21 cellular contexts compared by ENCODE assay signal in the genomic region with DNA sequence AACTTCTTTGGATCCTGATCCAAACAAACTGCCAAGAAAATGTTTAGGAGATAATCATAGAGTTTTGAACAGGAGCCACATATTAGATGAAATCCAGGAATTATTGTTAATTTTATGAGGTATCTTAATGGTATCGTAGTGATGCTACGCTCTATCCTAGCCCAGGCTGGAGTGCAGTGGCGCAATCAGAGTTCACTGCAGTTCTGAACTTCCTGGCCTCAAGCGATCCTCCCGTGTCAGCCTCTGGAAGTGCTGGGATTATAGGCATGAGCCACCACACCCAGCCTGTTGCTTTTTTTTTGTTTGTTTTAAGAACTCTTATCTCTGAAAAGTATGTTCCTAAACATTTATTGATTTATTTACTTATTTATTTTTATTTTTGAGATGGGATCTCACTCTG. TPM values are rescaled to one million over a fixed set of nuclear protein-coding genes. Genes with fewer than 3 reads are reported as not detected.
DNase-seq lines count a peak whose midpoint lies in the region; ATAC-seq and TF ChIP-seq lines count a peak whose summit lies in the region.
"Had no signal": no experiment of that assay in that cellular context is flagged by ENCODE, and none has a peak within 500 bp of the region (broad histone marks: within the 10 kb centered on the region; RNA-seq: fewer than 3 reads in every experiment).

No MANE protein-coding gene starts in this region.

- no TSS peak for BruUV-seq in MCF 10A (replicated peaks; lab: Mats Ljungman, UMichigan)

- no peak overlapping the region for H3K27ac ChIP-seq in breast epithelium
- H3K27ac ChIP-seq in RWPE2 (ENCODE audit: poor library complexity, severe bottlenecking): no peak overlapping the region
- H3K27ac ChIP-seq: 22Rv1; BLaER1 treated with 17β-estradiol and CSF1 and Interleukin-3, amounts not matched to agents 10 nM and 100 nM had no signal

- intact Hi-C loops in MCF 10A (cut with micrococcal nuclease) (no loop called here), breast epithelium (cut with DNase I; ENCODE audit: low total_unique reads) (no loop called here), left colon (cut with DNase I, micrococcal nuclease) (no loop called here), posterior cingulate gyrus (cut with DNase I) (no loop called here)

- no peaks in the 10 kb centered on the region for H3K9me3 Mint-ChIP-seq in MCF 10A (ENCODE audit: unreplicated experiment)
- H3K9me3 Mint-ChIP-seq: CD8-positive, alpha-beta T cell; H9; IgD-negative memory B cell had no signal

- TF ChIP-seq CTCF in MCF 10A (IDR thresholded peaks at IDR 0.05; ENCODE audit: unreplicated experiment): no peak
- TF ChIP-seq CTCF in breast epithelium (IDR thresholded peaks at IDR 0.05): no peak
- no peak for TF ChIP-seq CTCF in RWPE2 (IDR thresholded peaks at IDR 0.05; ENCODE audit: poor library complexity, severe bottlenecking)

- H3K4me1 ChIP-seq in breast epithelium: peaks cover 0 to 7% of the 10 kb centered on the region in 2 donors
- no peaks in the 10 kb centered on the region for H3K4me1 ChIP-seq in RWPE2 (ENCODE audit: insufficient read depth, poor library complexity, severe bottlenecking)

- H3K27me3 ChIP-seq in breast epithelium: no peaks in the 10 kb centered on the region
- H3K27me3 ChIP-seq in RWPE2 (ENCODE audit: insufficient read depth, poor library complexity, severe bottlenecking): no peaks in the 10 kb centered on the region
- H3K27me3 ChIP-seq: BLaER1 treated with 17β-estradiol and CSF1 and Interleukin-3, amounts not matched to agents 10 nM and 100 nM had no signal

- ATAC-seq in RWPE2 (ENCODE audit: low read depth) (peak; percentile 44; the same call in 2 of the 3 replicates), left colon (peak; percentile 79), GM19463 (IDR thresholded peaks at IDR 0.05; ENCODE audit: unreplicated experiment) (no peak)
- ATAC-seq: CD8-positive, alpha-beta T cell; GM12878 had no signal

- no peak overlapping the region for H3K4me3 ChIP-seq in breast epithelium
- H3K4me3 ChIP-seq in RWPE2 (ENCODE audit: severe bottlenecking): no peak overlapping the region
- H3K4me3 ChIP-seq: BLaER1 treated with 17β-estradiol and CSF1 and Interleukin-3, amounts not matched to agents 10 nM and 100 nM; GM12878 had no signal

- H3K36me3 Mint-ChIP-seq in MCF 10A (ENCODE audit: insufficient read depth, unreplicated experiment): no peaks in the 10 kb centered on the region
- H3K36me3 Mint-ChIP-seq: CD8-positive, alpha-beta T cell had no signal

- peak; percentile 57 for DNase-seq in MCF 10A (ENCODE audit: unreplicated experiment)
- no peak for DNase-seq in breast epithelium (ENCODE audit: low spot score in 2 of 2)
- DNase-seq in RWPE2 (ENCODE audit: low spot score): no peak
- no peak for DNase-seq in left colon
- peak; percentile 5 for DNase-seq in superior temporal gyrus (ENCODE audit: extremely low spot score)
- DNase-seq in posterior cingulate gyrus: no peak
- DNase-seq in T-helper 2 cell: no peak
- DNase-seq: CD8-positive, alpha-beta T cell; DND-41; EL; H9 had no signal

- H3K4me3 Mint-ChIP-seq in MCF 10A (ENCODE audit: unreplicated experiment): no peak overlapping the region
- H3K4me3 Mint-ChIP-seq: CD8-positive, alpha-beta T cell; H9; IgD-negative memory B cell had no signal

- no peaks in the 10 kb centered on the region for H3K4me1 Mint-ChIP-seq in MCF 10A (ENCODE audit: insufficient read depth, unreplicated experiment)
- H3K4me1 Mint-ChIP-seq: IgD-negative memory B cell had no signal

- no peak overlapping the region for H3K27ac Mint-ChIP-seq in MCF 10A (ENCODE audit: low read depth, unreplicated experiment)
- H3K27ac Mint-ChIP-seq: CD8-positive, alpha-beta T cell; IgD-negative memory B cell had no signal

- CTCF ChIA-PET in MCF 10A (lab: Yijun Ruan, JAX): no interaction called here

- H3K9me3 ChIP-seq in breast epithelium: no peaks in the 10 kb centered on the region
- no peaks in the 10 kb centered on the region for H3K9me3 ChIP-seq in RWPE2 (ENCODE audit: severe bottlenecking)
- H3K9me3 ChIP-seq: BLaER1 treated with 17β-estradiol and CSF1 and Interleukin-3, amounts not matched to agents 10 nM and 100 nM had no signal

- no peak for TF ChIP-seq POLR2A in breast epithelium (IDR thresholded peaks at IDR 0.05)

- H3K27me3 Mint-ChIP-seq in MCF 10A (ENCODE audit: insufficient read depth, unreplicated experiment): no peaks in the 10 kb centered on the region
- H3K27me3 Mint-ChIP-seq: IgD-negative memory B cell had no signal

- POLR2A ChIA-PET in MCF 10A (lab: Yijun Ruan, JAX): no interaction called here

- H3K36me3 ChIP-seq in breast epithelium: no peaks in the 10 kb centered on the region
- no peaks in the 10 kb centered on the region for H3K36me3 ChIP-seq in RWPE2 (ENCODE audit: low read depth)
- H3K36me3 ChIP-seq: BLaER1 treated with 17β-estradiol and CSF1 and Interleukin-3, amounts not matched to agents 10 nM and 100 nM had no signal

RNA-seq across cellular contexts. Expression of a gene that starts 2.4 kb away (rescaled TPM):
- not detected in 2 replicates for total RNA-seq in MCF 10A (2022)
- not detected for total RNA-seq in breast epithelium
- total RNA-seq in left colon: not detected
- total RNA-seq: A673; Calu3; CD8-positive, alpha-beta T cell; G401; GM12878; H1; H9; HT-29 had no signal

RNA-seq across cellular contexts. Expression of a gene that starts 8.3 kb away (rescaled TPM):
- total RNA-seq in MCF 10A (2022) (47.4 and 47.5 TPM in 2 replicates), breast epithelium (10 to 100 TPM; 24.3 to 56.7 (median 50.8) TPM), left colon (10 to 100 TPM; 63.0 to 81.6 TPM)
- total RNA-seq: G401 had no signal

RNA-seq across cellular contexts. Expression of a gene that starts 22.9 kb away (rescaled TPM):
- total RNA-seq in MCF 10A (2022): not detected in 2 replicates
- total RNA-seq in breast epithelium: not detected
- under 1 TPM in 1 of 2 donors, not detected in 1; 0.89 TPM for total RNA-seq in left colon
- total RNA-seq: A673; CD8-positive, alpha-beta T cell; G401; GM12878 had no signal

RNA-seq across cellular contexts. Expression of a gene that starts 28.6 kb away (rescaled TPM):
- total RNA-seq in MCF 10A (2022): 127 and 155 TPM in 2 replicates
- total RNA-seq in breast epithelium: 100 to 1,000 TPM; 122 to 146 (median 136) TPM
- total RNA-seq in left colon: 100 to 1,000 TPM; 189 to 247 TPM
- total RNA-seq: G401 had no signal

RNA-seq across cellular contexts. Expression of a gene that starts 36.2 kb away (rescaled TPM):
- 2.1 and 2.5 TPM in 2 replicates for total RNA-seq in MCF 10A (2022)
- total RNA-seq in breast epithelium: 1 to 10 TPM in 2 of 3 donors, not detected in 1; 1.0 to 1.3 TPM
- total RNA-seq in left colon: 1 to 10 TPM in 1 of 2 donors, not detected in 1; 4.5 TPM
- total RNA-seq: A673; CD8-positive, alpha-beta T cell; G401; H9 had no signal

Comparison
In these comparisons a context has a peak if more than half of its experiments do, and no peak if none do; other contexts are left out.
1. DNase-seq: peak in MCF 10A (single experiment) and superior temporal gyrus (single experiment); none in breast epithelium (0 of 2), RWPE2 (single experiment), left colon (0 of 2), posterior cingulate gyrus (0 of 10) and T-helper 2 cell (0 of 5).